ENCODE assay signal across 2 cellular contexts in the genomic region with DNA sequence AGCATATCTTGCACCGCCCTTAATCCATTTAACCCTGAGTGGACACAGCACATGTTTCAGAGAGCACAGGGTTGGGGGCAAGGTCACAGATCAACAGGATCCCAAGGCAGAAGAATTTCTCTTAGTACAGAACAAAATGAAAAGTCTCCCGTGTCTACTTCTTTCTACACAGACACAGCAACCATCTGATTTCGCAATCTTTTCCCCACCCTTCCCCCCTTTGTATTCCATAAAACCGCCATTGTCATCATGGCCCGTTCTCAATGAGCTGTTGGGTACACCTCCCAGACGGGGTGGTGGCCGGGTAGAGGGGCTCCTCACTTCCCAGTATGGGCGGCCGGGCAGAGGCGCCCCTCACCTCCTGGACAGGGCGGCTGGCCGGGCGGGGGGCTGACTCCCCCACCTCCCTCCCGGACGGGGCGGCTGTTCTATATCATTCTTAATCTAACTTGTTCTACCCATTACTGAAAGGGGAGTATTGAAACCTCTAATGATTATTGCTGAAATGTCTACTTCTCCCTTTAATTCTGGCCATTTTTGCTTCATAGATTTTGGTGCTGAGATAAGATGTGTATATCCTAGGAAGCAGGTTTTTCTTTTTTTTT.
TF ChIP-seq lines count a peak whose summit lies in the region.
"Not testable (repeated sequence)": the region's sequence is repeated elsewhere in the genome, so short reads cannot be mapped to it uniquely, and the experiment has no call there.

No MANE protein-coding gene starts in this region.

TF ChIP-seq in IMR-90, 13 proteins besides CTCF, POLR2A, EP300 and RAD21:
- TF ChIP-seq CEBPB (IDR thresholded peaks at IDR 0.05; ENCODE audit: low read depth, low read length) = peak; percentile 72
TF ChIP-seq in IMR-90: peak in this region for 1; not testable (repeated sequence) for 12.

TF ChIP-seq in K562, 482 proteins besides CTCF, POLR2A, EP300 and RAD21:
- TF ChIP-seq CEBPB (tag; IDR thresholded peaks at IDR 0.05) (peak; percentile 87), CEBPG (tag; conservative IDR thresholded peaks at IDR 0.05 in 1 of 2, IDR thresholded peaks at IDR 0.05 in 1 of 2) (peak; percentile 33 to 53; a peak in 2 of 4 replicates)
- TF ChIP-seq CEBPG (CRISPR knock-in tag; IDR thresholded peaks at IDR 0.05) = not testable (repeated sequence)
